Comparison of ENCODE assay signal across 6 cellular contexts in genomic region chr4:155569471-155569870, GRCh38.
"Had no signal": no experiment of that assay in that cellular context is flagged by ENCODE, and none has a peak within 500 bp of the region (broad histone marks: within the 10 kb centered on the region; RNA-seq: fewer than 3 reads in every experiment).

No MANE protein-coding gene starts in this region.

- FAIRE-seq: HepG2, HTR-8/SVneo, K562 had no signal

- H3K4me3 ChIP-seq: K562 had no signal

- H3K36me3 Mint-ChIP-seq: IgD-negative memory B cell had no signal

- H3K27ac Mint-ChIP-seq: IgD-negative memory B cell had no signal

- DNase-seq: KBM-7 had no signal

- H3K4me1 Mint-ChIP-seq: IgD-negative memory B cell had no signal

- H3K27ac ChIP-seq: HL-60 had no signal

- H3K4me3 Mint-ChIP-seq: IgD-negative memory B cell had no signal

- ATAC-seq: HepG2, K562 had no signal
